26 cellular contexts compared by ENCODE assay signal in the genomic region with DNA sequence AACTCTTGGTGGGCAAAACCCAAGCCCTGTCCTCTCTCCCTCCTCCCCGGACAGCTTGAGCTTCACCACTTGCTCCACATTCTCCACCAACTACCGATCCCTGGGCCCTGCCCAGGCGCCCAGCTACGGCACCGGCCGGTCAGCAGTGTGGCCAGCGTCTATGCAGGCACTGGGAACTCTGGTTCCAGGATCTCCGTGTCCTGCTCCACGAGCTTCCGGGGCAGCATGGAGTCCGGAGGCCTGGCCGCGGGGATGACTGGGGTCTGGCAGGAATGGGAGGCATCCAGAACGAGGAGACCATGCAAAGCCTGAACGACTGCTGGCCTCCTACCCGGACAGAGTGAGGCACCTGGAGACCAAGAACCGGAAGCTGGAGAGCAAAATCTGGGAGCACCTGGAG.
DNase-seq lines count a peak whose midpoint lies in the region; ATAC-seq and TF ChIP-seq lines count a peak whose summit lies in the region.
"Had no signal": no experiment of that assay in that cellular context is flagged by ENCODE, and none has a peak within 500 bp of the region (broad histone marks: within the 10 kb centered on the region; RNA-seq: fewer than 3 reads in every experiment).

No MANE protein-coding gene starts in this region.

- H3K4me3 ChIP-seq in RWPE2 (ENCODE audit: severe bottlenecking) (no peak overlapping the region), upper lobe of right lung (no peak overlapping the region)
- H3K4me3 ChIP-seq: BLaER1 treated with 17β-estradiol and CSF1 and Interleukin-3, amounts not matched to agents 10 nM and 100 nM; GM23338; HAP-1 had no signal

- H3K4me1 ChIP-seq in RWPE2 (ENCODE audit: insufficient read depth, poor library complexity, severe bottlenecking), result no peaks in the 10 kb centered on the region
- H3K4me1 ChIP-seq in upper lobe of right lung, result no peaks in the 10 kb centered on the region
- H3K4me1 ChIP-seq: HAP-1 had no signal

- H3K36me3 ChIP-seq in RWPE2 (ENCODE audit: low read depth) (no peaks in the 10 kb centered on the region), upper lobe of right lung (no peaks in the 10 kb centered on the region)
- H3K36me3 ChIP-seq: BLaER1 treated with 17β-estradiol and CSF1 and Interleukin-3, amounts not matched to agents 10 nM and 100 nM; HAP-1 had no signal

- H3K27me3 ChIP-seq in RWPE2 (ENCODE audit: insufficient read depth, poor library complexity, severe bottlenecking) (no peaks in the 10 kb centered on the region), upper lobe of right lung (no peaks in the 10 kb centered on the region)
- H3K27me3 ChIP-seq: BLaER1 treated with 17β-estradiol and CSF1 and Interleukin-3, amounts not matched to agents 10 nM and 100 nM had no signal

- H3K27ac ChIP-seq in RWPE2 (ENCODE audit: poor library complexity, severe bottlenecking) (no peak overlapping the region), upper lobe of right lung (no peak overlapping the region)
- H3K27ac ChIP-seq: 22Rv1; BLaER1 treated with 17β-estradiol and CSF1 and Interleukin-3, amounts not matched to agents 10 nM and 100 nM; HL-60 had no signal

- intact Hi-C loops in upper lobe of right lung (cut with DNase I), result no loop called here

- TF ChIP-seq CTCF in RWPE2 (IDR thresholded peaks at IDR 0.05; ENCODE audit: poor library complexity, severe bottlenecking) (no peak), upper lobe of right lung (IDR thresholded peaks at IDR 0.05) (no peak)

- ATAC-seq in RWPE2 (ENCODE audit: low read depth) (no peak), upper lobe of right lung (no peak), GM21367 (IDR thresholded peaks at IDR 0.05; ENCODE audit: unreplicated experiment) (no peak)
- ATAC-seq: CD8-positive, alpha-beta T cell; GM23338; HepG2 had no signal

- H3K9me3 ChIP-seq in RWPE2 (ENCODE audit: severe bottlenecking), result peaks cover 4% of the 10 kb centered on the region
- H3K9me3 ChIP-seq in upper lobe of right lung, result peaks cover 4% of the 10 kb centered on the region
- H3K9me3 ChIP-seq: HAP-1 had no signal

- DNase-seq in activated CD8-positive, alpha-beta memory T cell treated with anti-CD3 and anti-CD28 coated beads for 24 hours, result peak; percentile 38
- no peak for DNase-seq in activated CD8-positive, alpha-beta memory T cell treated with anti-CD3 and anti-CD28 coated beads, Interleukin-2, amount 50 U/mL, for 4 hours
- DNase-seq in RWPE2 (ENCODE audit: low spot score), result peak; percentile 29
- peak; percentile 88 for DNase-seq in mesenteric fat pad (ENCODE audit: low spot score)
- DNase-seq in upper lobe of right lung, result peak; percentile 56
- no peak for DNase-seq in superior temporal gyrus (ENCODE audit: extremely low spot score)
- no peak for DNase-seq in NK-92 treated with Interleukin-12 subunit alpha and Interleukin-12 subunit beta, amount 100 ng/mL, for 24 hours (lab: John Stamatoyannopoulos, UW)
- DNase-seq: ACHN; CD8-positive, alpha-beta T cell; DND-41; KBM-7; MM.1S; NCI-H1048; NCI-H1417 treated with DMSO at 0.1 percent for 48 hours; NCI-H187; NCI-H2107; NCI-H446 treated with DMSO at 0.1 percent for 48 hours; NCI-H526 treated with DMSO at 0.1 percent for 48 hours; SHP77 treated with DMSO at 0.1 percent for 48 hours had no signal

Comparison
In these comparisons a context has a peak if more than half of its experiments do, and no peak if none do; other contexts are left out.
1. DNase-seq: peak in activated CD8-positive, alpha-beta memory T cell treated with anti-CD3 and anti-CD28 coated beads for 24 hours (single experiment), RWPE2 (single experiment), mesenteric fat pad (single experiment) and upper lobe of right lung (single experiment); none in activated CD8-positive, alpha-beta memory T cell treated with anti-CD3 and anti-CD28 coated beads, Interleukin-2, amount 50 U/mL, for 4 hours (single experiment), superior temporal gyrus (single experiment) and NK-92 treated with Interleukin-12 subunit alpha and Interleukin-12 subunit beta, amount 100 ng/mL, for 24 hours (single experiment).